In genomic region chr3:89613241-89613640, GRCh38 we compare ENCODE assay signal across 15 cellular contexts.
DNase-seq lines count a peak whose midpoint lies in the region; ATAC-seq and TF ChIP-seq lines count a peak whose summit lies in the region.
"Had no signal": no experiment of that assay in that cellular context is flagged by ENCODE, and none has a peak within 500 bp of the region (broad histone marks: within the 10 kb centered on the region; RNA-seq: fewer than 3 reads in every experiment).

No MANE protein-coding gene starts in this region.

- H3K4me1 Mint-ChIP-seq in type B pancreatic cell (ENCODE audit: unreplicated experiment) = peaks cover 4% of the 10 kb centered on the region
- H3K4me1 Mint-ChIP-seq: B cell, IgD-negative memory B cell had no signal

- TF ChIP-seq CTCF in type B pancreatic cell (conservative IDR thresholded peaks at IDR 0.05) = no peak

- no peaks in the 10 kb centered on the region for H3K27me3 Mint-ChIP-seq in type B pancreatic cell
- H3K27me3 Mint-ChIP-seq: B cell; CD4-positive, alpha-beta T cell; IgD-negative memory B cell had no signal

- DNase-seq in LHCN-M2 (ENCODE audit: low read depth) (peak; percentile 3), amniotic epithelial cell (ENCODE audit: low read depth) (peak; percentile 4), iPS-NIHi11 (ENCODE audit: low spot score) (peak; percentile 4), myocyte (ENCODE audit: low read depth) (peak; percentile 20), type B pancreatic cell (ENCODE audit: extremely low spot score, unreplicated experiment) (no peak), G401 (ENCODE audit: low spot score) (no peak)
- DNase-seq: C1 segment of cervical spinal cord; CD4-positive, alpha-beta T cell; DMS79; GDM1 had no signal

- no peaks in the 10 kb centered on the region for H3K36me3 Mint-ChIP-seq in type B pancreatic cell
- H3K36me3 Mint-ChIP-seq: IgD-negative memory B cell had no signal

- ATAC-seq in GM19023 (IDR thresholded peaks at IDR 0.05; ENCODE audit: unreplicated experiment) (no peak), GM21528 (IDR thresholded peaks at IDR 0.05; ENCODE audit: low FRiP score, unreplicated experiment) (no peak)
- ATAC-seq: HCT116 had no signal

- no peak overlapping the region for H3K4me3 Mint-ChIP-seq in type B pancreatic cell
- H3K4me3 Mint-ChIP-seq: B cell; CD4-positive, alpha-beta T cell; IgD-negative memory B cell had no signal

- no peaks in the 10 kb centered on the region for H3K9me3 Mint-ChIP-seq in type B pancreatic cell

- H3K27ac Mint-ChIP-seq in type B pancreatic cell = no peak overlapping the region
- H3K27ac Mint-ChIP-seq: B cell; CD4-positive, alpha-beta T cell; IgD-negative memory B cell had no signal

- in situ Hi-C loops in G401 (cut with HindIII; ENCODE audit: low sequenced_read_pairs) = no loop called here

Comparison
In these comparisons a context has a peak if more than half of its experiments do, and no peak if none do; other contexts are left out.
1. DNase-seq: peak in LHCN-M2 (single experiment), amniotic epithelial cell (single experiment), iPS-NIHi11 (single experiment) and myocyte (single experiment); none in type B pancreatic cell (single experiment) and G401 (single experiment).